In genomic region chr5:95369796-95370195, GRCh38 we compare ENCODE assay signal across 34 cellular contexts. TPM values are rescaled to one million over a fixed set of nuclear protein-coding genes. Genes with fewer than 3 reads are reported as not detected.
DNase-seq lines count a peak whose midpoint lies in the region; ATAC-seq and TF ChIP-seq lines count a peak whose summit lies in the region.
"Had no signal": no experiment of that assay in that cellular context is flagged by ENCODE, and none has a peak within 500 bp of the region (broad histone marks: within the 10 kb centered on the region; RNA-seq: fewer than 3 reads in every experiment).

No MANE protein-coding gene starts in this region.

- no peaks in the 10 kb centered on the region for H3K36me3 ChIP-seq in prostate gland
- no peaks in the 10 kb centered on the region for H3K36me3 ChIP-seq in HAP-1 (replicated peaks)
- no peaks in the 10 kb centered on the region for H3K36me3 ChIP-seq in BE2C
- H3K36me3 ChIP-seq: neural progenitor cell, spleen, upper lobe of left lung had no signal

- ATAC-seq in foreskin keratinocyte, result peak; percentile 25
- ATAC-seq in HG03342 (IDR thresholded peaks at IDR 0.05; ENCODE audit: unreplicated experiment), result no peak
- ATAC-seq: esophagus mucosa, right cardiac atrium, T-cell had no signal

- H3K27me3 ChIP-seq in foreskin keratinocyte (no peaks in the 10 kb centered on the region), prostate gland (replicated peaks; ENCODE audit: insufficient read depth) (no peaks in the 10 kb centered on the region), HAP-1 (ENCODE audit: low read depth) (no peaks in the 10 kb centered on the region), BE2C (peaks cover 16% of the 10 kb centered on the region)
- H3K27me3 ChIP-seq: neural progenitor cell, spleen, upper lobe of left lung had no signal

- H3K9me3 ChIP-seq in prostate gland (no peaks in the 10 kb centered on the region), HAP-1 (no peaks in the 10 kb centered on the region), BE2C (no peaks in the 10 kb centered on the region)

- intact Hi-C loops in prostate gland (cut with DNase I), result no loop called here

- no peaks in the 10 kb centered on the region for H3K4me1 ChIP-seq in foreskin keratinocyte
- H3K4me1 ChIP-seq in prostate gland (replicated peaks), result no peaks in the 10 kb centered on the region
- H3K4me1 ChIP-seq in HAP-1, result no peaks in the 10 kb centered on the region
- H3K4me1 ChIP-seq in BE2C, result no peaks in the 10 kb centered on the region
- H3K4me1 ChIP-seq: neural progenitor cell, spleen, upper lobe of left lung had no signal

- WGBS in prostate gland, result 45% methylated on average over 3 of the region's 3 CpGs

- TF ChIP-seq POLR2A in prostate gland (IDR thresholded peaks at IDR 0.05), result no peak

- TF ChIP-seq CTCF in foreskin keratinocyte (conservative IDR thresholded peaks at IDR 0.05), result no peak
- no peak for TF ChIP-seq CTCF in prostate gland (IDR thresholded peaks at IDR 0.05)
- TF ChIP-seq CTCF in BE2C (IDR thresholded peaks at IDR 0.05; ENCODE audit: low read depth, low read length), result no peak

- DNase-seq in DMS 273 (lab: John Stamatoyannopoulos, UW; ENCODE audit: unreplicated experiment) (peak; percentile 20), DMS 273 treated with DMSO at 0.1 percent for 48 hours (lab: John Stamatoyannopoulos, UW) (no peak), SIG-M5 treated with dmso at 0.1 percent for 504 hours (lab: John Stamatoyannopoulos, UW; ENCODE audit: unreplicated experiment) (peak; percentile 67), foreskin keratinocyte (no peak), prostate gland (ENCODE audit: low spot score) (no peak), HAP-1 (ENCODE audit: low spot score in 2 of 2) (no peak), BE2C (no peak)
- DNase-seq: activated CD4-positive, alpha-beta T cell treated with anti-CD3 and anti-CD28 coated beads for 4 hours; activated gamma-delta T cell; activated T-cell treated with anti-CD3 and anti-CD28 coated beads, Interleukin-2, amount 50 U/mL, for 1 hour; CD4-positive, alpha-beta T cell; cortex of kidney; DMS153; endodermal cell; foreskin fibroblast; H9; immature natural killer cell; NCI-H1048; NCI-H1694; NCI-H2171; NCI-H510A; right cardiac atrium; SHP77 treated with DMSO at 0.1 percent for 48 hours; spleen; substantia nigra; T-cell; upper lobe of left lung had no signal

- in situ Hi-C loops in HAP-1 (cut with MboI; ENCODE audit: low sequenced_read_pairs), result no loop called here

- H3K4me3 ChIP-seq in prostate gland, result no peak overlapping the region
- H3K4me3 ChIP-seq in HAP-1, result no peak overlapping the region
- no peak overlapping the region for H3K4me3 ChIP-seq in BE2C (ENCODE audit: low read depth, low read length)
- H3K4me3 ChIP-seq: neural progenitor cell, spleen, upper lobe of left lung had no signal

- H3K27ac ChIP-seq in foreskin keratinocyte, result no peak overlapping the region
- H3K27ac ChIP-seq in prostate gland, result no peak overlapping the region
- H3K27ac ChIP-seq: 22Rv1, KMS-11, neural progenitor cell, spleen, upper lobe of left lung had no signal

RNA-seq across cellular contexts. Expression of gene FAM81B, which starts 21.4 kb away (rescaled TPM):
- total RNA-seq in foreskin keratinocyte (not detected in 2 replicates), prostate gland (1 to 10 TPM in 1 of 2 donors, not detected in 1; 8.2 TPM)
- not detected in 2 replicates for polyA plus RNA-seq in foreskin keratinocyte
- not detected for polyA plus RNA-seq in BE2C (2012; ENCODE audit: insufficient read depth, insufficient read length, low read depth)
- total RNA-seq: activated CD8-positive, alpha-beta memory T cell treated with anti-CD3 and anti-CD28 coated beads for 36 hours; cardiac septum; CD4-positive, alpha-beta T cell; endodermal cell; esophagus mucosa; H9; spleen; T-cell had no signal

Comparison
In these comparisons a context has a peak if more than half of its experiments do, and no peak if none do; other contexts are left out.
1. DNase-seq: peak in DMS 273 (single experiment) and SIG-M5 treated with dmso at 0.1 percent for 504 hours (single experiment); none in DMS 273 treated with DMSO at 0.1 percent for 48 hours (single experiment), foreskin keratinocyte (0 of 2), prostate gland (single experiment), HAP-1 (0 of 2) and BE2C (single experiment).